Comparison of ENCODE assay signal across 15 cellular contexts in the genomic region with DNA sequence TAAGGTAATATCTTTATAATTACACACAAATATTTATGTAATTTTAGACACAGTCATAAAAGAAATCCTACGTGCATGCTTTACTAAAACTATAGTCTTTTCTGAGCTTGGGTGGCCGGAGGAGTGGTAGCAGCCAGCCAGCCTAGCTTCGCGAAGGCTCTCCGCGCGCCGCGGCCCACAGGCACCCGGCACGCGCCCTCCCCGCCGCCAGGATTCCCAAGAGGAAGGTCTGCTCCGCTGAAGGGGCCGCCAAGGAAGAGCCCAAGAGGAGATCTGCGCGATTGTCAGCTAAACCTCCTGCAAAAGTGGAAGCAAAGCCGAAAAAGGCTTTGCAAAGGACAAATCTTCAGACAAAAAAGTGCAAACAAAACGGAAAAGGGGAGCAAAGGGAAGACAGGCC. TPM values are rescaled to one million over a fixed set of nuclear protein-coding genes. Genes with fewer than 3 reads are reported as not detected.
DNase-seq lines count a peak whose midpoint lies in the region; ATAC-seq and TF ChIP-seq lines count a peak whose summit lies in the region.
"Had no signal": no experiment of that assay in that cellular context is flagged by ENCODE, and none has a peak within 500 bp of the region (broad histone marks: within the 10 kb centered on the region; RNA-seq: fewer than 3 reads in every experiment).

No MANE protein-coding gene starts in this region.

- H3K27ac ChIP-seq in hepatocyte (no peak overlapping the region), caudate nucleus (ENCODE audit: low read depth, low read length) (no peak overlapping the region)

- no peaks in the 10 kb centered on the region for H3K9me2 ChIP-seq in hepatocyte (replicated peaks; ENCODE audit: insufficient read depth)

- H3K4me1 Mint-ChIP-seq in mesothelial cell of epicardium (peaks cover 4% of the 10 kb centered on the region), type B pancreatic cell (ENCODE audit: unreplicated experiment) (peaks cover under 1% of the 10 kb centered on the region)

- H3K4me1 ChIP-seq in hepatocyte (ENCODE audit: insufficient read depth) = no peaks in the 10 kb centered on the region
- H3K4me1 ChIP-seq: HAP-1 had no signal

- no peak overlapping the region for H2AFZ ChIP-seq in hepatocyte

- no peak overlapping the region for H3K4me3 ChIP-seq in hepatocyte
- H3K4me3 ChIP-seq: HAP-1 had no signal

- DNase-seq in SK-N-DZ (ENCODE audit: low spot score) (peak; percentile 30), hepatocyte (ENCODE audit: low spot score) (no peak), mesothelial cell of epicardium (ENCODE audit: low spot score in 2 of 2, unreplicated experiment in 2 of 2) (no peak), type B pancreatic cell (ENCODE audit: extremely low spot score, unreplicated experiment) (peak; percentile 40), caudate nucleus (lab: John Stamatoyannopoulos, UW) (no peak), NCI-H146 (lab: John Stamatoyannopoulos, UW) (no peak)
- DNase-seq: COR-L47, KBM-7, MV-4-11, NCI-H1417, NCI-H2029, NCI-H2171 treated with DMSO at 0.1 percent for 48 hours, NCI-H510A had no signal

- no peak for ATAC-seq in HG03520 (IDR thresholded peaks at IDR 0.05; ENCODE audit: unreplicated experiment)

- H3K9me3 Mint-ChIP-seq in mesothelial cell of epicardium (peaks cover 36% of the 10 kb centered on the region), type B pancreatic cell (peaks cover 6% of the 10 kb centered on the region)

- H3K36me3 ChIP-seq in hepatocyte (replicated peaks; ENCODE audit: insufficient read depth, low read depth) = no peaks in the 10 kb centered on the region
- H3K36me3 ChIP-seq: HAP-1 had no signal

- no peaks in the 10 kb centered on the region for H4K20me1 ChIP-seq in hepatocyte (ENCODE audit: insufficient read depth, poor library complexity, severe bottlenecking)

- no peaks in the 10 kb centered on the region for H3K36me3 Mint-ChIP-seq in mesothelial cell of epicardium
- no peaks in the 10 kb centered on the region for H3K36me3 Mint-ChIP-seq in type B pancreatic cell

- H3K79me2 ChIP-seq in hepatocyte = no peaks in the 10 kb centered on the region

- WGBS in hepatocyte (ENCODE audit: low lambda C conversion rate, missing lambda C conversion rate) = 41% methylated on average over 20 of the region's 20 CpGs

- H3K9me3 ChIP-seq in hepatocyte (ENCODE audit: low read depth) = no peaks in the 10 kb centered on the region
- H3K9me3 ChIP-seq: HAP-1 had no signal

- H3K27me3 ChIP-seq in hepatocyte = no peaks in the 10 kb centered on the region

- H3K27ac Mint-ChIP-seq in mesothelial cell of epicardium (no peak overlapping the region), type B pancreatic cell (no peak overlapping the region)

- H3K4me3 Mint-ChIP-seq in mesothelial cell of epicardium (peak overlapping the region; percentile 27), type B pancreatic cell (no peak overlapping the region)

- TF ChIP-seq CTCF in hepatocyte (IDR thresholded peaks at IDR 0.05; ENCODE audit: poor library complexity) = no peak
- no peak for TF ChIP-seq CTCF in mesothelial cell of epicardium (IDR thresholded peaks at IDR 0.05; ENCODE audit: unreplicated experiment)
- TF ChIP-seq CTCF in type B pancreatic cell (conservative IDR thresholded peaks at IDR 0.05) = no peak

- peak overlapping the region; percentile 53 for H3K4me2 ChIP-seq in hepatocyte

- H3K27me3 Mint-ChIP-seq in mesothelial cell of epicardium (ENCODE audit: low read depth) (no peaks in the 10 kb centered on the region), type B pancreatic cell (no peaks in the 10 kb centered on the region)

RNA-seq across cellular contexts. Expression of a gene that starts 8.7 kb away (rescaled TPM):
- 47.4 and 49.9 TPM in 2 replicates for polyA plus RNA-seq in SK-N-DZ (2014; cell fraction: cytosol; rRNA removed)
- 25.6 and 28.6 TPM in 2 replicates for polyA plus RNA-seq in SK-N-DZ (2014; cell fraction: nucleus; rRNA removed)
- 49.1 and 56.8 TPM in 2 replicates for total RNA-seq in hepatocyte
- polyA plus RNA-seq in hepatocyte = 57.0 and 71.0 TPM in 2 replicates
- 34.8 to 37.5 TPM (median 37.2 TPM) in 3 replicates for total RNA-seq in mesothelial cell of epicardium
- 47.5 and 50.6 TPM in 2 replicates for total RNA-seq in type B pancreatic cell (ENCODE audit: low replicate concordance)

Comparison
In these comparisons a context has a peak if more than half of its experiments do, and no peak if none do; other contexts are left out.
1. DNase-seq: peak in SK-N-DZ (single experiment) and type B pancreatic cell (single experiment); none in hepatocyte (single experiment), mesothelial cell of epicardium (0 of 2), caudate nucleus (0 of 61) and NCI-H146 (single experiment).